In genomic region chr14:41597647-41598046, GRCh38 we compare ENCODE assay signal across 20 cellular contexts. TPM values are rescaled to one million over a fixed set of nuclear protein-coding genes. Genes with fewer than 3 reads are reported as not detected.
"Had no signal": no experiment of that assay in that cellular context is flagged by ENCODE, and none has a peak within 500 bp of the region (broad histone marks: within the 10 kb centered on the region; RNA-seq: fewer than 3 reads in every experiment).

No MANE protein-coding gene starts in this region.

- H3K27me3 ChIP-seq: sigmoid colon had no signal

- H3K27ac Mint-ChIP-seq: activated CD4-positive, alpha-beta T cell treated with anti-CD3 and anti-CD28 coated beads for 36 hours; activated CD8-positive, alpha-beta T cell treated with anti-CD3 and anti-CD28 coated beads, Interleukin-2, amount 10 ng/mL, durations not matched to agents 7 days and 5 days; activated naive CD8-positive, alpha-beta T cell treated with anti-CD3 and anti-CD28 coated beads, Interleukin-2, amount 50 U/mL, for 24 hours; natural killer cell had no signal

- H3K4me1 Mint-ChIP-seq: activated CD4-positive, alpha-beta T cell treated with anti-CD3 and anti-CD28 coated beads for 36 hours; natural killer cell had no signal

- H3K9me3 ChIP-seq: esophagus squamous epithelium, heart left ventricle, prostate gland, sigmoid colon had no signal

- H3K27ac ChIP-seq: esophagus squamous epithelium, heart left ventricle, prostate gland, sigmoid colon, VCaP had no signal

- FAIRE-seq: astrocyte, colon had no signal

- H3K4me1 ChIP-seq: esophagus squamous epithelium, prostate gland, sigmoid colon had no signal

- H3K4me3 ChIP-seq: esophagus squamous epithelium, heart left ventricle, lung, prostate gland, sigmoid colon had no signal

- H3K36me3 Mint-ChIP-seq: natural killer cell had no signal

- H3K4me3 Mint-ChIP-seq: activated CD4-positive, alpha-beta T cell treated with anti-CD3 and anti-CD28 coated beads for 36 hours; activated CD8-positive, alpha-beta T cell treated with anti-CD3 and anti-CD28 coated beads, Interleukin-2, amount 10 ng/mL, durations not matched to agents 7 days and 5 days; activated naive CD8-positive, alpha-beta T cell treated with anti-CD3 and anti-CD28 coated beads, Interleukin-2, amount 50 U/mL, for 24 hours; natural killer cell had no signal

- ATAC-seq: activated CD4-positive, alpha-beta T cell treated with anti-CD3 and anti-CD28 coated beads for 36 hours; activated CD8-positive, alpha-beta T cell treated with anti-CD3 and anti-CD28 coated beads, Interleukin-2, amount 10 ng/mL, durations not matched to agents 7 days and 5 days; activated naive CD8-positive, alpha-beta T cell treated with anti-CD3 and anti-CD28 coated beads, Interleukin-2, amount 50 U/mL, for 24 hours; heart left ventricle; natural killer cell had no signal

- H3K9me3 Mint-ChIP-seq: activated naive CD8-positive, alpha-beta T cell treated with anti-CD3 and anti-CD28 coated beads, Interleukin-2, amount 50 U/mL, for 24 hours had no signal

- H3K36me3 ChIP-seq: esophagus squamous epithelium, heart left ventricle, prostate gland, sigmoid colon had no signal

- DNase-seq: activated CD4-positive, alpha-beta T cell treated with anti-CD3 and anti-CD28 coated beads for 36 hours; activated CD8-positive, alpha-beta memory T cell treated with anti-CD3 and anti-CD28 coated beads, Interleukin-2, amount 50 U/mL, for 48 hours; activated CD8-positive, alpha-beta T cell treated with anti-CD3 and anti-CD28 coated beads, Interleukin-2, amount 10 ng/mL, durations not matched to agents 7 days and 5 days; activated naive CD4-positive, alpha-beta T cell treated with Interleukin-2 at 50 U/mL for 16 hours; activated naive CD8-positive, alpha-beta T cell treated with anti-CD3 and anti-CD28 coated beads, Interleukin-2, amount 50 U/mL, for 24 hours; esophagus squamous epithelium; foreskin melanocyte; heart left ventricle; kidney glomerular epithelial cell; natural killer cell; sigmoid colon; stimulated activated CD4-positive, alpha-beta T cell treated with anti-CD3 and anti-CD28 coated beads, Interleukin-2, amount 100 ng/mL, for 24 hours; stimulated activated naive CD4-positive, alpha-beta T cell treated with Interleukin-2 at 50 U/mL for 16 hours; T1000 had no signal

RNA-seq across cellular contexts. Expression of gene LRFN5, which starts 9.0 kb away (rescaled TPM):
- total RNA-seq: activated CD4-positive, alpha-beta T cell treated with anti-CD3 and anti-CD28 coated beads for 36 hours; activated CD8-positive, alpha-beta T cell treated with anti-CD3 and anti-CD28 coated beads, Interleukin-2, amount 10 ng/mL, durations not matched to agents 7 days and 5 days; mononuclear cell; natural killer cell had no signal
